Comparison of ENCODE assay signal across 1 cellular context in genomic region chr2:191910518-191910917, GRCh38.
TF ChIP-seq lines count a peak whose summit lies in the region.

No MANE protein-coding gene starts in this region.

TF ChIP-seq in GM23338, 12 proteins besides CTCF, POLR2A, EP300 and RAD21 (continued from another document):
- TF ChIP-seq ZNF462 (CRISPR knock-in tag; IDR thresholded peaks at IDR 0.05) = no peak
- no peak for TF ChIP-seq CREB1 (CRISPR knock-in tag; IDR thresholded peaks at IDR 0.05; ENCODE audit: low read depth)
- TF ChIP-seq ZNF331 (CRISPR knock-in tag; IDR thresholded peaks at IDR 0.05; ENCODE audit: low read depth) = no peak
